ENCODE assay signal across 10 cellular contexts in genomic region chr2:84741182-84741822, GRCh38.
DNase-seq lines count a peak whose midpoint lies in the region; ATAC-seq and TF ChIP-seq lines count a peak whose summit lies in the region.
"Had no signal": no experiment of that assay in that cellular context is flagged by ENCODE, and none has a peak within 500 bp of the region (broad histone marks: within the 10 kb centered on the region; RNA-seq: fewer than 3 reads in every experiment).

No MANE protein-coding gene starts in this region.

- H3K27ac Mint-ChIP-seq in nephron progenitor cell, result no peak overlapping the region
- H3K27ac Mint-ChIP-seq: IgD-negative memory B cell had no signal

- DNase-seq in BE2C (peak; percentile 5), amniotic epithelial cell (ENCODE audit: low read depth) (peak; percentile 26), lung microvascular endothelial cell (ENCODE audit: low read depth in 2 of 2) (peak; percentile 14 to 41), medulla oblongata (ENCODE audit: extremely low spot score) (no peak), nephron progenitor cell (no peak)

- ATAC-seq in GM19025 (IDR thresholded peaks at IDR 0.05; ENCODE audit: low read depth, unreplicated experiment), result peak; percentile 93
- ATAC-seq in HG03095 (IDR thresholded peaks at IDR 0.05; ENCODE audit: unreplicated experiment), result peak; percentile 74
- peak; percentile 87 for ATAC-seq in SK-N-SH treated with all-trans-retinoic acid at 6 μM for 48 hours

- peaks cover 5% of the 10 kb centered on the region for H3K9me3 Mint-ChIP-seq in nephron progenitor cell

- no peaks in the 10 kb centered on the region for H3K9me3 ChIP-seq in BE2C
- H3K9me3 ChIP-seq: neutrophil had no signal

- H3K27me3 Mint-ChIP-seq in nephron progenitor cell (ENCODE audit: low read depth, poor library complexity), result no peaks in the 10 kb centered on the region

- H3K4me1 Mint-ChIP-seq in nephron progenitor cell, result no peaks in the 10 kb centered on the region

- H3K36me3 Mint-ChIP-seq in nephron progenitor cell (ENCODE audit: low read depth), result no peaks in the 10 kb centered on the region

- TF ChIP-seq CTCF in BE2C (IDR thresholded peaks at IDR 0.05; ENCODE audit: low read depth, low read length) (peak; percentile 16; the same call in 1 of the 2 replicates), nephron progenitor cell (IDR thresholded peaks at IDR 0.05) (no peak)

- no peaks in the 10 kb centered on the region for H3K36me3 ChIP-seq in BE2C
- H3K36me3 ChIP-seq: neutrophil had no signal

- H3K4me3 Mint-ChIP-seq in nephron progenitor cell, result no peak overlapping the region

- H3K4me1 ChIP-seq in BE2C, result no peaks in the 10 kb centered on the region

- no peaks in the 10 kb centered on the region for H3K27me3 ChIP-seq in BE2C
- H3K27me3 ChIP-seq: neutrophil had no signal

- H3K4me3 ChIP-seq in BE2C (ENCODE audit: low read depth, low read length), result no peak overlapping the region

TF ChIP-seq in SK-N-SH treated with all-trans-retinoic acid at 6 μM for 48 hours, 23 proteins besides CTCF, POLR2A, EP300 and RAD21:
- TF ChIP-seq PPARA (CRISPR knock-in tag; IDR thresholded peaks at IDR 0.05; ENCODE audit: borderline replicate concordance) (no peak), ISL1 (CRISPR knock-in tag; IDR thresholded peaks at IDR 0.05) (no peak), ZC3H10 (CRISPR knock-in tag; IDR thresholded peaks at IDR 0.05) (no peak), CREB5 (CRISPR knock-in tag; IDR thresholded peaks at IDR 0.05; ENCODE audit: low read depth) (no peak), CSDC2 (CRISPR knock-in tag; IDR thresholded peaks at IDR 0.05) (no peak), ZNF70 (CRISPR knock-in tag; IDR thresholded peaks at IDR 0.05) (no peak), ZNF565 (CRISPR knock-in tag; conservative IDR thresholded peaks at IDR 0.05; ENCODE audit: low read depth) (no peak), ZFP3 (CRISPR knock-in tag; IDR thresholded peaks at IDR 0.05) (no peak), SNAI2 (CRISPR knock-in tag; IDR thresholded peaks at IDR 0.05) (no peak), RARB (CRISPR knock-in tag; IDR thresholded peaks at IDR 0.05) (no peak)

Comparison
In these comparisons a context has a peak if more than half of its experiments do, and no peak if none do; other contexts are left out.
1. DNase-seq: peak in BE2C (single experiment), amniotic epithelial cell (single experiment) and lung microvascular endothelial cell (2 of 2); none in medulla oblongata (single experiment) and nephron progenitor cell (single experiment).
2. Peak in every context shown above with its lines, with median percentiles within 50 percentile points of each other: ATAC-seq.